In the genomic region with DNA sequence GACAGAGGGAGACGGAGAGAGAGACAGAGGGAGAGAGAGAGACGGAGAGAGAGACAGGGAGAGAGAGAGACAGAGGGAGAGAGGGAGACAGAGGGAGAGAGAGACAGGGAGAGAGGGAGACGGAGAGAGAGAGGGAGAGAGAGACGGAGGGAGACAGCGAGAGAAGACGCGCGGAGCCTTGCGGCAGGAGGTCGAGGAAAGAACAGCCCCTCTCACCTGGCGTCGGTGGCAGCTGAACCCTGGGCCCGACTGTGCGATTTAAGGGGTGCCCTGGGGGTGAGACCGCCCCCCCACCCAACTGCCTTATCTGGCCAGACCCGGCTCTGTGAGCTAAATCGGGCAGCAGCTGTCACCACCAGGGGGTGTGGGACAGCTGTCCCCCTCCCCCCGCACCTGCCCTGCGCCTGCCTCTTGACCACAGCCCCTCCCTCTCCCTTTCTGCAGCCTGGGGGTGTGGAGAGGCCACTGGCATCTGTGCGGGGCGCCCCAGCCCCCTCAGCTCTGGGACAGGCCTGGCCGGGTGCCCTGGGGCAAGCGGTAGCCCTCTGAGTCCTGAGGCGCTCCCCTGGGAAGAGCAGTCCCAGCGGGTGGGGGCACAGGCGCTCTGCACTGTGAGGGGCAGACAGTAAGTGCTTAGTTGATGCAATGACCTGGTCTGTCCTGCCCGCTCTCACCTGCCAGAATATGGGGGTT, we compare ENCODE assay signal across 10 cellular contexts. TPM values are rescaled to one million over a fixed set of nuclear protein-coding genes. Genes with fewer than 3 reads are reported as not detected.
DNase-seq lines count a peak whose midpoint lies in the region; ATAC-seq and TF ChIP-seq lines count a peak whose summit lies in the region.
"Had no signal": no experiment of that assay in that cellular context is flagged by ENCODE, and none has a peak within 500 bp of the region (broad histone marks: within the 10 kb centered on the region; RNA-seq: fewer than 3 reads in every experiment).

No MANE protein-coding gene starts in this region.

- no peaks in the 10 kb centered on the region for H3K4me1 ChIP-seq in upper lobe of right lung
- H3K4me1 ChIP-seq: parathyroid adenoma had no signal

- no peak overlapping the region for H3K27ac Mint-ChIP-seq in activated naive CD4-positive, alpha-beta T cell treated with anti-CD3 and anti-CD28 coated beads for 36 hours
- H3K27ac Mint-ChIP-seq in activated T-helper 17 cell treated with anti-CD3 and anti-CD28 coated beads, Interleukin-2, amount 50 U/mL, for 72 hours, result no peak overlapping the region

- H3K27me3 Mint-ChIP-seq in activated naive CD4-positive, alpha-beta T cell treated with anti-CD3 and anti-CD28 coated beads for 36 hours (ENCODE audit: low read depth), result no peaks in the 10 kb centered on the region
- H3K27me3 Mint-ChIP-seq in activated T-helper 17 cell treated with anti-CD3 and anti-CD28 coated beads, Interleukin-2, amount 50 U/mL, for 72 hours, result no peaks in the 10 kb centered on the region

- TF ChIP-seq CTCF in upper lobe of right lung (IDR thresholded peaks at IDR 0.05), result no peak

- no peaks in the 10 kb centered on the region for H3K36me3 Mint-ChIP-seq in activated naive CD4-positive, alpha-beta T cell treated with anti-CD3 and anti-CD28 coated beads for 36 hours (ENCODE audit: low read depth)
- no peaks in the 10 kb centered on the region for H3K36me3 Mint-ChIP-seq in activated T-helper 17 cell treated with anti-CD3 and anti-CD28 coated beads, Interleukin-2, amount 50 U/mL, for 72 hours (ENCODE audit: low read depth)

- peak; percentile 55 for ATAC-seq in activated T-helper 17 cell treated with anti-CD3 and anti-CD28 coated beads, Interleukin-2, amount 50 U/mL, for 72 hours (replicated peaks)
- ATAC-seq in upper lobe of right lung (peak; percentile 54), GM19463 (IDR thresholded peaks at IDR 0.05; ENCODE audit: unreplicated experiment) (no peak), GM18867 (IDR thresholded peaks at IDR 0.05; ENCODE audit: unreplicated experiment) (no peak)

- H3K4me3 ChIP-seq in upper lobe of right lung, result no peak overlapping the region

- no peaks in the 10 kb centered on the region for H3K9me3 ChIP-seq in upper lobe of right lung

- H3K36me3 ChIP-seq in upper lobe of right lung, result no peaks in the 10 kb centered on the region

- intact Hi-C loops in activated naive CD4-positive, alpha-beta T cell treated with anti-CD3 and anti-CD28 coated beads for 36 hours (cut with micrococcal nuclease), result no loop called here
- intact Hi-C loops in upper lobe of right lung (cut with DNase I), result no loop called here

- H3K27me3 ChIP-seq in layer of hippocampus (ENCODE audit: control insufficient read depth, insufficient read depth, low read length), result no peaks in the 10 kb centered on the region
- no peaks in the 10 kb centered on the region for H3K27me3 ChIP-seq in upper lobe of right lung

- H3K4me3 Mint-ChIP-seq in activated naive CD4-positive, alpha-beta T cell treated with anti-CD3 and anti-CD28 coated beads for 36 hours, result no peak overlapping the region
- H3K4me3 Mint-ChIP-seq in activated T-helper 17 cell treated with anti-CD3 and anti-CD28 coated beads, Interleukin-2, amount 50 U/mL, for 72 hours, result no peak overlapping the region

- H3K27ac ChIP-seq in layer of hippocampus (ENCODE audit: low read depth, low read length) (peak overlapping the region; percentile 46), upper lobe of right lung (no peak overlapping the region)
- H3K27ac ChIP-seq: parathyroid adenoma had no signal

- H3K4me1 Mint-ChIP-seq in activated naive CD4-positive, alpha-beta T cell treated with anti-CD3 and anti-CD28 coated beads for 36 hours (ENCODE audit: low read depth), result no peaks in the 10 kb centered on the region
- H3K4me1 Mint-ChIP-seq in activated T-helper 17 cell treated with anti-CD3 and anti-CD28 coated beads, Interleukin-2, amount 50 U/mL, for 72 hours, result no peaks in the 10 kb centered on the region

- peak; percentile 22 for DNase-seq in activated naive CD4-positive, alpha-beta T cell treated with anti-CD3 and anti-CD28 coated beads for 36 hours
- DNase-seq in activated naive CD4-positive, alpha-beta T cell treated with Interleukin-2 at 50 U/mL for 16 hours, result no peak
- no peak for DNase-seq in upper lobe of right lung
- DNase-seq in activated CD4-positive, CD25-positive, alpha-beta regulatory T cell (lab: John Stamatoyannopoulos, UW), result no peak

- H3K9me3 Mint-ChIP-seq in activated naive CD4-positive, alpha-beta T cell treated with anti-CD3 and anti-CD28 coated beads for 36 hours, result no peaks in the 10 kb centered on the region
- H3K9me3 Mint-ChIP-seq in activated T-helper 17 cell treated with anti-CD3 and anti-CD28 coated beads, Interleukin-2, amount 50 U/mL, for 72 hours, result no peaks in the 10 kb centered on the region

- CTCF ChIA-PET in activated naive CD4-positive, alpha-beta T cell treated with anti-CD3 and anti-CD28 coated beads for 36 hours (lab: Charles Lee), result interaction anchor here (0.6 kb wide), 1 partner anchor 562 kb away, joined by 5 read pairs; no protein-coding TSS in a partner anchor

RNA-seq across cellular contexts. Expression of a gene that starts 10.8 kb away (rescaled TPM):
- total RNA-seq in activated naive CD4-positive, alpha-beta T cell treated with anti-CD3 and anti-CD28 coated beads for 36 hours, result 10 to 100 TPM; 17.2 to 17.9 TPM
- total RNA-seq in activated T-helper 17 cell treated with anti-CD3 and anti-CD28 coated beads, Interleukin-2, amount 50 U/mL, for 72 hours, result 10 to 100 TPM; 37.5 to 45.8 TPM
- 34.7 TPM for total RNA-seq in upper lobe of right lung

RNA-seq across cellular contexts. Expression of a gene that starts 13.5 kb away (rescaled TPM):
- total RNA-seq in activated naive CD4-positive, alpha-beta T cell treated with anti-CD3 and anti-CD28 coated beads for 36 hours, result not detected
- total RNA-seq in activated T-helper 17 cell treated with anti-CD3 and anti-CD28 coated beads, Interleukin-2, amount 50 U/mL, for 72 hours, result not detected
- total RNA-seq in upper lobe of right lung, result not detected
- total RNA-seq: G401 had no signal

RNA-seq across cellular contexts. Expression of a gene that starts 23.6 kb away (rescaled TPM):
- under 1 TPM in 1 of 2 experiments, not detected in 1; 0.57 TPM for total RNA-seq in activated naive CD4-positive, alpha-beta T cell treated with anti-CD3 and anti-CD28 coated beads for 36 hours
- total RNA-seq in activated T-helper 17 cell treated with anti-CD3 and anti-CD28 coated beads, Interleukin-2, amount 50 U/mL, for 72 hours, result 1 to 10 TPM in 1 of 2 donors, under 1 TPM in 1; 0.39 to 1.2 TPM
- 3.8 TPM for total RNA-seq in upper lobe of right lung

RNA-seq across cellular contexts. Expression of a gene that starts 23.9 kb away (rescaled TPM):
- total RNA-seq in activated naive CD4-positive, alpha-beta T cell treated with anti-CD3 and anti-CD28 coated beads for 36 hours, result 10 to 100 TPM; 28.4 to 29.2 TPM
- total RNA-seq in activated T-helper 17 cell treated with anti-CD3 and anti-CD28 coated beads, Interleukin-2, amount 50 U/mL, for 72 hours, result 10 to 100 TPM; 31.3 to 57.8 TPM
- total RNA-seq in upper lobe of right lung, result 103 TPM

Comparison
In these comparisons a context has a peak if more than half of its experiments do, and no peak if none do; other contexts are left out.
1. ATAC-seq: peak in activated T-helper 17 cell treated with anti-CD3 and anti-CD28 coated beads, Interleukin-2, amount 50 U/mL, for 72 hours (single experiment) and upper lobe of right lung (single experiment); none in GM19463 (single experiment) and GM18867 (single experiment).